In the genomic region with DNA sequence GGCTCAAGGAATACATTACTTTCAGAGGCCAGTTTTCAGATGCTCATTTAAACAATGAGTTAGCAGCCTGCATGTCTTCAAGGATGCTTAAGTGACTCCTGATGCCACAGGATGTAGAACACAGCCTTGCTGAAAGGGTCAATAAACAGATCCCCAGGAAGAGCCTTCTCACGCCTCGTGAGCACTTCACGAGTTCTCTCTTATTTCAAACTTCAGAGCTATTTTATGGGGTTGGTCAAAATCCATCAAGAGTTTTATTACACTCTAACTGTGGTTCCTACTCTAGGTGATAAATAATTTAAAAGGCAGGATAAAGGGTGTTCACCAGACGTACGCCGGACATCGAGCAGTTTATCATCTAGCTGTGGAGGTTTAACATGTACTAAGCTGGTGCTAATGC, we compare ENCODE assay signal across 20 cellular contexts.
DNase-seq lines count a peak whose midpoint lies in the region; FAIRE-seq and TF ChIP-seq lines count a peak whose summit lies in the region.
"Had no signal": no experiment of that assay in that cellular context is flagged by ENCODE, and none has a peak within 500 bp of the region (broad histone marks: within the 10 kb centered on the region; RNA-seq: fewer than 3 reads in every experiment).

No MANE protein-coding gene starts in this region.

- peaks cover 68% of the 10 kb centered on the region for H3K4me1 Mint-ChIP-seq in nephron progenitor cell
- H3K4me1 Mint-ChIP-seq: CD14-positive monocyte; CD4-positive, alpha-beta memory T cell had no signal

- H3K36me3 Mint-ChIP-seq in nephron progenitor cell (ENCODE audit: low read depth): peaks cover 10% of the 10 kb centered on the region
- H3K36me3 Mint-ChIP-seq: CD14-positive monocyte; CD4-positive, alpha-beta memory T cell had no signal

- H3K27ac ChIP-seq in uterus: peak overlapping the region; percentile 68 to 77
- H3K27ac ChIP-seq: 22Rv1, A549, BLaER1, HL-60 had no signal

- no peak for TF ChIP-seq POLR2A in uterus (IDR thresholded peaks at IDR 0.05)

- DNase-seq in left kidney (ENCODE audit: low read depth, low spot score) (peak; percentile 82), nephron progenitor cell (no peak), uterus (peak in 1 of 2 donors; percentile 76), activated T-cell treated with anti-CD3 and anti-CD28 coated beads for 4 hours (no peak), BE2C (no peak), COLO668 (lab: John Stamatoyannopoulos, UW; ENCODE audit: unreplicated experiment) (no peak)
- DNase-seq: AML-193; Calu3; CD4-positive, alpha-beta memory T cell; DMS79 treated with DMSO at 0.1 percent for 48 hours; GF-D8; HCEC 1CT had no signal

- H3K27ac Mint-ChIP-seq in nephron progenitor cell: peak overlapping the region; percentile 47
- H3K27ac Mint-ChIP-seq: CD14-positive monocyte; CD4-positive, alpha-beta memory T cell; GM23338 had no signal

- FAIRE-seq in endometrium (lab: Jason Lieb, UNC): peak; percentile 94
- FAIRE-seq: A549, H54 had no signal

- H3K27me3 Mint-ChIP-seq in nephron progenitor cell (ENCODE audit: low read depth, poor library complexity): no peaks in the 10 kb centered on the region

- peaks cover 9% of the 10 kb centered on the region for H3K9me3 Mint-ChIP-seq in nephron progenitor cell

- no peak overlapping the region for H3K4me3 Mint-ChIP-seq in nephron progenitor cell
- H3K4me3 Mint-ChIP-seq: CD14-positive monocyte; CD4-positive, alpha-beta memory T cell; GM23338 had no signal

- no peak for TF ChIP-seq CTCF in nephron progenitor cell (IDR thresholded peaks at IDR 0.05)
- no peak for TF ChIP-seq CTCF in uterus (IDR thresholded peaks at IDR 0.05)
- TF ChIP-seq CTCF in BE2C (IDR thresholded peaks at IDR 0.05; ENCODE audit: low read depth, low read length): no peak

- H3K36me3 ChIP-seq in uterus (no peaks in the 10 kb centered on the region), BE2C (no peaks in the 10 kb centered on the region)
- H3K36me3 ChIP-seq: BLaER1 had no signal

- no peaks in the 10 kb centered on the region for H3K9me3 ChIP-seq in uterus
- H3K9me3 ChIP-seq in BE2C: no peaks in the 10 kb centered on the region
- H3K9me3 ChIP-seq: A549 had no signal

- no peaks in the 10 kb centered on the region for H3K4me1 ChIP-seq in uterus
- H3K4me1 ChIP-seq in BE2C: no peaks in the 10 kb centered on the region
- H3K4me1 ChIP-seq: A549, BLaER1 had no signal

- H3K27me3 ChIP-seq in uterus: no peaks in the 10 kb centered on the region
- no peaks in the 10 kb centered on the region for H3K27me3 ChIP-seq in BE2C
- H3K27me3 ChIP-seq: BLaER1 had no signal

- H3K4me3 ChIP-seq in uterus (no peak overlapping the region), BE2C (ENCODE audit: low read depth, low read length) (no peak overlapping the region)
- H3K4me3 ChIP-seq: A549, BLaER1, GM23338 had no signal

- intact Hi-C loops in uterus (cut with DNase I; ENCODE audit: low total_unique reads): no loop called here
